Comparison of ENCODE assay signal across 8 cellular contexts in genomic region chr19:41353466-41354342, GRCh38. TPM values are rescaled to one million over a fixed set of nuclear protein-coding genes. Genes with fewer than 3 reads are reported as not detected.
DNase-seq lines count a peak whose midpoint lies in the region; ATAC-seq and TF ChIP-seq lines count a peak whose summit lies in the region.

TSS of gene TGFB1 (minus strand) at chr19:41353922. CDS start at chr19:41353044, 878 bp downstream.

- peaks cover 3% of the 10 kb centered on the region; the same call in 1 of the 2 replicates for H3K4me1 ChIP-seq in HAP-1
- H3K4me1 ChIP-seq in spleen: peaks cover 44 to 88% (median 73%) of the 10 kb centered on the region in 6 donors

- intact Hi-C loops in activated B cell treated with CpG ODN at 0.5 μM for 24 hours (cut with micrococcal nuclease) (loop anchor here (1.0 to 5.0 kb wide), 8 partner anchors 10 to 911 kb away; partner anchors contain the start of genes BCKDHA, COQ8B, DMAC2 and EXOSC5), spleen (cut with DNase I; ENCODE audit: low total_unique reads) (no loop called here)

- CTCF ChIA-PET in activated B cell treated with CpG ODN at 0.5 μM for 24 hours (lab: Charles Lee): interaction anchor here (1.4 to 5.4 kb wide), 6 partner anchors 11 to 149 kb away, joined by 3 to 38 read pairs (median 5); partner anchors contain the start of gene B9D2

- H3K27me3 ChIP-seq in HAP-1 (ENCODE audit: low read depth) (no peaks in the 10 kb centered on the region), spleen (replicated peaks in 1 of 7) (no peaks in the 10 kb centered on the region)

- peak within 1 kb of the TSS; percentile 90 to 98 (median 95) for H3K27ac ChIP-seq in spleen

- H3K27ac Mint-ChIP-seq in activated B cell treated with CpG ODN at 0.5 μM for 24 hours: peak within 1 kb of the TSS; percentile 96

- H3K9me3 ChIP-seq in HAP-1: no peaks in the 10 kb centered on the region
- no peaks in the 10 kb centered on the region for H3K9me3 ChIP-seq in spleen

- H3K27me3 Mint-ChIP-seq in activated B cell treated with CpG ODN at 0.5 μM for 24 hours: no peaks in the 10 kb centered on the region

- peaks cover 44% of the 10 kb centered on the region for H3K4me1 Mint-ChIP-seq in activated B cell treated with CpG ODN at 0.5 μM for 24 hours

- H3K9me3 Mint-ChIP-seq in activated B cell treated with CpG ODN at 0.5 μM for 24 hours: no peaks in the 10 kb centered on the region

- in situ Hi-C loops in HAP-1 (cut with MboI; ENCODE audit: low sequenced_read_pairs): no loop called here

- H3K4me3 Mint-ChIP-seq in activated B cell treated with CpG ODN at 0.5 μM for 24 hours: peak within 1 kb of the TSS; percentile 100

- 0 to 2% (median 1%) methylated on average over 26 to 78 of the region's 78 CpGs for WGBS in spleen, 5 donors

- POLR2A ChIA-PET in activated B cell treated with CpG ODN at 0.5 μM for 24 hours (lab: Charles Lee): interaction anchor here (0.7 to 6.9 kb wide), 10 partner anchors 11 to 604 kb away, joined by 3 to 119 read pairs (median 22); partner anchors contain the start of genes ACTMAP, B9D2, CCDC97 and DMAC2

- H3K36me3 ChIP-seq in HAP-1 (replicated peaks) (no peaks in the 10 kb centered on the region), spleen (peaks cover 0 to 8% (median 0%) of the 10 kb centered on the region in 6 donors)

- TF ChIP-seq CTCF in activated B cell treated with CpG ODN at 0.5 μM for 24 hours (IDR thresholded peaks at IDR 0.05): peak; percentile 66
- TF ChIP-seq CTCF in cardiac fibroblast (IDR thresholded peaks at IDR 0.05; ENCODE audit: low read depth, low read length): peak; percentile 86
- peak; percentile 89 to 98 (median 97) for TF ChIP-seq CTCF in spleen (IDR thresholded peaks at IDR 0.05 in 8 of 11, conservative IDR thresholded peaks at IDR 0.05 in 3 of 11)

- DNase-seq in GF-D8 (lab: John Stamatoyannopoulos, UW) (peak; percentile 67), HAP-1 (ENCODE audit: low spot score in 2 of 2) (peak; percentile 58 to 88), NCI-H1105 treated with DMSO at 0.1 percent for 48 hours (lab: John Stamatoyannopoulos, UW) (peak; percentile 54), activated B cell treated with CpG ODN at 0.5 μM for 24 hours (peak; percentile 92), cardiac fibroblast (ENCODE audit: low read depth in 2 of 2) (peak; percentile 88 to 95), iris pigment epithelial cell (ENCODE audit: low read depth) (peak; percentile 91), spleen (peak; percentile 99), NCI-H446 treated with DMSO at 0.1 percent for 48 hours (lab: John Stamatoyannopoulos, UW) (no peak)

- H3K36me3 Mint-ChIP-seq in activated B cell treated with CpG ODN at 0.5 μM for 24 hours (ENCODE audit: low read depth): peaks cover 20% of the 10 kb centered on the region

- peak in 2 of 3 donors; percentile 36 to 67 for TF ChIP-seq POLR2A in spleen (IDR thresholded peaks at IDR 0.05)

- peak within 1 kb of the TSS; percentile 73 for H3K4me3 ChIP-seq in HAP-1
- H3K4me3 ChIP-seq in cardiac fibroblast (replicated peaks in 1 of 2; ENCODE audit: low read depth in 2 of 2, low read length in 2 of 2): peak within 1 kb of the TSS; percentile 86 to 93
- H3K4me3 ChIP-seq in spleen: peak within 1 kb of the TSS; percentile 76 to 100 (median 98)

- ATAC-seq in activated B cell treated with CpG ODN at 0.5 μM for 24 hours (ENCODE audit: low read depth): peak; percentile 70

RNA-seq across cellular contexts. Expression of gene TGFB1, which starts in this region (rescaled TPM):
- total RNA-seq in activated B cell treated with CpG ODN at 0.5 μM for 24 hours (80.7 and 88.5 TPM in 2 replicates), spleen (100 to 1,000 TPM in 6 of 7 donors, 10 to 100 TPM in 1; 79.3 to 147 (median 130) TPM)
- 10 to 100 TPM; 23.0 to 56.0 (median 25.2) TPM for polyA plus RNA-seq in spleen
